Comparison of ENCODE assay signal across 24 cellular contexts in the genomic region with DNA sequence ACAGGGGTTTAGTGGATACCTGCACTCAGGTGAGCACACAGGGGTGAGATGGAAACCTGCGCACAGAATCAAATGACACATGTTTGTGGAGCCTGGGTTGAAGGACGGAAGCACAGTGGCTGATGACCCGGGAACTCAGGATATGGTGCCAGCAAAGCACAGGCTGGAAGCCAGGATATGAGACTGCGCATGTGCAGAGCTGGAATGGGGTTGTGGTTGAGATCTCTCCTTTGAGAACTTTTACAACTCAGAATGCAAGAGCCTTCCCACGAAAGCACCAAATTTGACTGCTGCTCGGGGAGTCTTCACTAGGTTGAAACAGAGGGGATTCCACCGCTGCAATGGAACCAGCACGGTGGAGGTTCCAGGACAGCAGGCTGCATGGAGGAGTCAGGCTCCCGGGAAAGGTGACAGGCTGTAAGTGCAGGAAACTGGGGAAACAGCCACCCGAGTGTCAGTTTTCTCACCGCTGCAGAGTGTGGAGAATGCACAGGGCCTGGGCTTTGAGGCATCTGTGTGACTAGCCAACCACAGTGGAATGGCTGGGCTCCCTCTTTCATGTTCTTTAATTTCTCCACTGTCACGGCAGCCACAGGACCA.
"Had no signal": no experiment of that assay in that cellular context is flagged by ENCODE, and none has a peak within 500 bp of the region (broad histone marks: within the 10 kb centered on the region; RNA-seq: fewer than 3 reads in every experiment).

No MANE protein-coding gene starts in this region.

- H3K9me3 Mint-ChIP-seq: activated B cell treated with CpG ODN at 0.5 μM for 24 hours; activated naive CD8-positive, alpha-beta T cell treated with anti-CD3 and anti-CD28 coated beads for 36 hours; activated T-helper 1 cell treated with anti-CD3 and anti-CD28 coated beads, Interleukin-12 subunit alpha, Interleukin-12 subunit beta, Interleukin-2, Interleukin-4 antibody, amounts not matched to agents 30 ng/mL and 10 ng/mL and 1 ng/mL, durations not matched to agents 14 hours and 24 hours and 36 hours; naive thymus-derived CD4-positive, alpha-beta T cell; neural crest cell had no signal

- H3K4me3 ChIP-seq: colonic mucosa, esophagus squamous epithelium, gastroesophageal sphincter, lower lobe of right lung, prostate gland had no signal

- H3K27me3 Mint-ChIP-seq: activated CD8-positive, alpha-beta memory T cell treated with anti-CD3 and anti-CD28 coated beads, Interleukin-2, amount 10 ng/mL, durations not matched to agents 7 days and 5 days had no signal

- H3K9me3 ChIP-seq: colonic mucosa, esophagus squamous epithelium, gastroesophageal sphincter, lower lobe of right lung, prostate gland had no signal

- H3K4me3 Mint-ChIP-seq: activated B cell treated with CpG ODN at 0.5 μM for 24 hours; activated CD8-positive, alpha-beta memory T cell treated with anti-CD3 and anti-CD28 coated beads, Interleukin-2, amount 10 ng/mL, durations not matched to agents 7 days and 5 days; activated naive CD8-positive, alpha-beta T cell treated with anti-CD3 and anti-CD28 coated beads for 36 hours; activated T-helper 1 cell treated with anti-CD3 and anti-CD28 coated beads, Interleukin-12 subunit alpha, Interleukin-12 subunit beta, Interleukin-2, Interleukin-4 antibody, amounts not matched to agents 30 ng/mL and 10 ng/mL and 1 ng/mL, durations not matched to agents 14 hours and 24 hours and 36 hours; naive thymus-derived CD4-positive, alpha-beta T cell; neural crest cell; T-helper 17 cell had no signal

- H3K27me3 ChIP-seq: colonic mucosa had no signal

- DNase-seq: activated B cell treated with CpG ODN at 0.5 μM for 24 hours; activated CD4-positive, alpha-beta T cell treated with anti-CD3 and anti-CD28 coated beads for 4 hours; activated CD4-positive, alpha-beta T cell treated with anti-CD3 and anti-CD28 coated beads, Interleukin-2, amount 50 U/mL, for 48 hours; activated CD8-positive, alpha-beta memory T cell treated with anti-CD3 and anti-CD28 coated beads, Interleukin-2, amount 10 ng/mL, durations not matched to agents 7 days and 5 days; activated naive CD4-positive, alpha-beta T cell; activated naive CD8-positive, alpha-beta T cell treated with anti-CD3 and anti-CD28 coated beads for 36 hours; amniotic stem cell; colonic mucosa; esophagus squamous epithelium; hypothalamus; left colon; lower lobe of right lung; mesendoderm; naive thymus-derived CD4-positive, alpha-beta T cell; stimulated activated CD4-positive, alpha-beta T cell treated with anti-CD3 and anti-CD28 coated beads, Interleukin-4, amount 100 ng/mL, for 4 hours; stimulated activated naive CD8-positive, alpha-beta T cell treated with anti-CD3 and anti-CD28 coated beads, Interleukin-15, Interleukin-2, amounts not matched to agents 100 U/mL and 50 U/mL, for 24 hours; SW 1271; T-helper 17 cell had no signal

- FAIRE-seq: bronchial epithelial cell, islet of Langerhans had no signal

- H3K4me1 Mint-ChIP-seq: activated B cell treated with CpG ODN at 0.5 μM for 24 hours; activated CD8-positive, alpha-beta memory T cell treated with anti-CD3 and anti-CD28 coated beads, Interleukin-2, amount 10 ng/mL, durations not matched to agents 7 days and 5 days; activated naive CD8-positive, alpha-beta T cell treated with anti-CD3 and anti-CD28 coated beads for 36 hours; naive thymus-derived CD4-positive, alpha-beta T cell; neural crest cell; T-helper 17 cell had no signal

- H3K36me3 ChIP-seq: colonic mucosa, esophagus squamous epithelium, gastroesophageal sphincter, lower lobe of right lung, prostate gland had no signal

- ATAC-seq: activated CD8-positive, alpha-beta memory T cell treated with anti-CD3 and anti-CD28 coated beads, Interleukin-2, amount 10 ng/mL, durations not matched to agents 7 days and 5 days; gastroesophageal sphincter; left colon; lower lobe of right lung; naive thymus-derived CD4-positive, alpha-beta T cell; stimulated activated naive CD8-positive, alpha-beta T cell treated with anti-CD3 and anti-CD28 coated beads, Interleukin-15, Interleukin-2, amounts not matched to agents 100 U/mL and 50 U/mL, for 24 hours; T-helper 17 cell had no signal

- H3K27ac Mint-ChIP-seq: activated B cell treated with CpG ODN at 0.5 μM for 24 hours; activated CD8-positive, alpha-beta memory T cell treated with anti-CD3 and anti-CD28 coated beads, Interleukin-2, amount 10 ng/mL, durations not matched to agents 7 days and 5 days; activated naive CD8-positive, alpha-beta T cell treated with anti-CD3 and anti-CD28 coated beads for 36 hours; activated T-helper 1 cell treated with anti-CD3 and anti-CD28 coated beads, Interleukin-12 subunit alpha, Interleukin-12 subunit beta, Interleukin-2, Interleukin-4 antibody, amounts not matched to agents 30 ng/mL and 10 ng/mL and 1 ng/mL, durations not matched to agents 14 hours and 24 hours and 36 hours; naive thymus-derived CD4-positive, alpha-beta T cell; T-helper 17 cell had no signal

- H3K4me1 ChIP-seq: colonic mucosa, esophagus squamous epithelium, gastroesophageal sphincter, lower lobe of right lung, prostate gland had no signal

- H3K36me3 Mint-ChIP-seq: activated CD8-positive, alpha-beta memory T cell treated with anti-CD3 and anti-CD28 coated beads, Interleukin-2, amount 10 ng/mL, durations not matched to agents 7 days and 5 days; activated naive CD8-positive, alpha-beta T cell treated with anti-CD3 and anti-CD28 coated beads for 36 hours; naive thymus-derived CD4-positive, alpha-beta T cell had no signal

- H3K27ac ChIP-seq: colonic mucosa, esophagus squamous epithelium, gastroesophageal sphincter, lower lobe of right lung, prostate gland had no signal
